1 cellular context compared by ENCODE assay signal in the genomic region with DNA sequence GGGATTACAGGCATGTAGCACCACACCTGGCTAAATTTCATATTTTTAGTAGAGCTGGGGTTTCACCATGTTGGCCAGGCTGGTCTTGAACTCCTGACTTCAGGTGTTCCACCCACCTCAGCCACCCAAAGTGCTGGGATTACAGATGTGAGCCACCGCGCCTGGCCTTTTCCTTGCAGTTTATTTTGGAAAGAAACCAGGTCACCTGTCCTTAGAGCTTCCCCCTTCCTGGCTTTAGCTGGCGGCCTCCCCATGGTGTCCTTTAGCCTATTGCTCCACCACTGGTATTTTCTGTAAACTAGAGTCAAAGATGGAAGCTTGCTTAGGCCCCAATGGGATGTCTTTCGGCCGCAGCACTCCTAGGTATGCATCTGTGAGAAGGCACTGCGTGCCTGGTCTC.
TF ChIP-seq lines count a peak whose summit lies in the region.

No MANE protein-coding gene starts in this region.

TF ChIP-seq in K562, 482 proteins besides CTCF, POLR2A, EP300 and RAD21 (continued from another document):
- TF ChIP-seq, protein P1, sequence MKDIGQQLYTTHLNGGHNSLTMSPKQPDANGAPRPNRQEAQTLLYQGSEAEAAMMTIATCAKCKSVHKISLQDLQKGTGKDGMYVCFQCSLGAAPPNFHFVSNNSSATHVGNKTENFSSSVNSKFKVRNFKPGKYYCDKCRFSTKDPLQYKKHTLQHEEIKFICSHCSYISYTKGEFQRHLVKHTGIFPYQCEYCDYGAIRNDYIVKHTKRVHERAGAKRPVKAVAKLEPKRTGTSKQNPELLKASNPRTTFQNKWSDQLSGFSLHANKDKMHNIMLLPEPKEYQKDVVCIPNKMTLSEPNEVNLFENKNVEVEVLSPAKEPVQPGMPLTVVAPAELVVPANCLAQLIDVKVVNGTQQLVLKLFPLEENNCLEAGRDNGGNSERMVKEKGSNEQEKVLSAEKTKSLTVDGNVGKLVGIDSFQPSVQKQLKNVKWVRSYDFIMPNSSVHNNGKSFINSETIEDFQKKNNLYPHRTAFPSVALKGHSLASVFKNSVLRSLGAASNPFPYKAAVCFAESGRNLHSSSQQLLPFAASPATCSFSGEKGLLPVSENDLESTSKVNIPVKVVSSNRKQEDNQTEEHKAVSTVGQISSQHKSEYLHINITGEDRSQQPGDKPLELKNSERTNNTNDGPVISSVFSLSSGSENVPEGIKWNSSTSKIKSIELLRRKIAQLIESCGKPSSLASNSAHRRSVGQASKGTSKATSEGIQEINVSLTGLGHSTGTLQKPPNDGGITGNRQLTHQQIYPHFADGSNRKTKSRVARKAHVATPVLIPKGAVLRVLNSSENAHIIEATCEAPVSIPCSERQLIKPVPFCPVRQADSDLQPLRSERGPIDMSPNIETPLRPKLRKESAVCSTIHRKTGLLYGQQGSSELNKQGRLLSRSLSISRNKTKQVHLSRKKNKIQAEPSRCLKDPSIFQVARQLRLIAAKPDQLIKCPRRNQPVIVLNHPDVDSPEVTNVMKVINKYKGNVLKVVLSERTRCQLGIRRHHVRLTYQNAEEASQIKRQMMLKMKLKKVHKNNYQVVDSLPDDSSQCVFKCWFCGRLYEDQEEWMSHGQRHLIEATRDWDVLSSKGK (CRISPR knock-in tag; IDR thresholded peaks at IDR 0.05) = no peak
- TF ChIP-seq CEBPB (tag; IDR thresholded peaks at IDR 0.05) (0 out of 2 replicates have a peak, but pooled peaks have one; percentile 13), FIP1L1 (IDR thresholded peaks at IDR 0.05; ENCODE audit: low read depth, low read length, poor library complexity, severe bottlenecking) (no peak), GTF2F1 (IDR thresholded peaks at IDR 0.05; ENCODE audit: low read depth, low read length) (no peak)
